ENCODE assay signal across 18 cellular contexts in genomic region chr1:46187106-46187869, GRCh38. TPM values are rescaled to one million over a fixed set of nuclear protein-coding genes. Genes with fewer than 3 reads are reported as not detected.
A peak's percentile ranks its signal among the peaks of the same experiment; 100 is the strongest.
DNase-seq lines count a peak whose midpoint lies in the region; ATAC-seq and TF ChIP-seq lines count a peak whose summit lies in the region.
"Had no signal": no experiment of that assay in that cellular context is flagged by ENCODE, and none has a peak within 500 bp of the region (broad histone marks: within the 10 kb centered on the region; RNA-seq: fewer than 3 reads in every experiment).

No MANE protein-coding gene starts in this region.

- H3K4me1 Mint-ChIP-seq in CD8-positive, alpha-beta memory T cell: peaks cover 10 to 16% (median 14%) of the 10 kb centered on the region in 3 donors

- H3K36me3 Mint-ChIP-seq in CD8-positive, alpha-beta memory T cell: peaks cover 0 to 43% (median 12%) of the 10 kb centered on the region in 3 donors

- H3K27me3 ChIP-seq in lower lobe of right lung (ENCODE audit: low read depth) (no peaks in the 10 kb centered on the region), upper lobe of right lung (no peaks in the 10 kb centered on the region)
- no peaks in the 10 kb centered on the region for H3K27me3 ChIP-seq in CD8-positive, alpha-beta memory T cell (ENCODE audit: insufficient read depth, low read length, poor library complexity, severe bottlenecking)
- H3K27me3 ChIP-seq: ascending aorta, pancreas had no signal

- H3K36me3 ChIP-seq in lower lobe of right lung (peaks cover 42% of the 10 kb centered on the region), upper lobe of right lung (peaks cover 19% of the 10 kb centered on the region)
- peaks cover 8% of the 10 kb centered on the region for H3K36me3 ChIP-seq in CD8-positive, alpha-beta memory T cell (ENCODE audit: insufficient read depth, low read length)

- H3K4me1 ChIP-seq in lower lobe of right lung (peaks cover 33% of the 10 kb centered on the region), upper lobe of right lung (peaks cover 27% of the 10 kb centered on the region)
- H3K4me1 ChIP-seq in CD8-positive, alpha-beta memory T cell (ENCODE audit: insufficient read depth, low read length): peaks cover 8% of the 10 kb centered on the region

- DNase-seq in Right ventricle myocardium superior (no peak), cardiac septum (ENCODE audit: low spot score) (no peak), NCI-H774 (lab: John Stamatoyannopoulos, UW) (peak; percentile 91), lower lobe of right lung (peak; percentile 59), upper lobe of right lung (no peak), superior temporal gyrus (ENCODE audit: extremely low spot score) (no peak), AG20443 (ENCODE audit: low spot score) (no peak)
- DNase-seq in CD8-positive, alpha-beta memory T cell: no peak
- DNase-seq: activated CD8-positive, alpha-beta T cell treated with anti-CD3 and anti-CD28 coated beads for 36 hours; islet precursor cell; pancreas; SK-N-SH had no signal

- H3K9me3 Mint-ChIP-seq in CD8-positive, alpha-beta memory T cell: no peaks in the 10 kb centered on the region
- H3K9me3 Mint-ChIP-seq: activated CD8-positive, alpha-beta T cell treated with anti-CD3 and anti-CD28 coated beads for 36 hours had no signal

- TF ChIP-seq CTCF in lower lobe of right lung (IDR thresholded peaks at IDR 0.05) (no peak), upper lobe of right lung (IDR thresholded peaks at IDR 0.05) (no peak)

- POLR2A ChIA-PET in CD8-positive, alpha-beta memory T cell (lab: Charles Lee): no interaction called here

- H3K27ac ChIP-seq in lower lobe of right lung (peak overlapping the region; percentile 56), upper lobe of right lung (no peak overlapping the region)
- no peak overlapping the region for H3K27ac ChIP-seq in CD8-positive, alpha-beta memory T cell (ENCODE audit: low read depth, low read length)
- H3K27ac ChIP-seq: pancreas had no signal

- peak overlapping the region in 2 of 8 donors; percentile 36 to 57 for H3K27ac Mint-ChIP-seq in CD8-positive, alpha-beta memory T cell
- H3K27ac Mint-ChIP-seq: activated CD8-positive, alpha-beta T cell treated with anti-CD3 and anti-CD28 coated beads for 36 hours had no signal

- CTCF ChIA-PET in CD8-positive, alpha-beta memory T cell (lab: Charles Lee): no interaction called here

- H3K4me3 Mint-ChIP-seq in CD8-positive, alpha-beta memory T cell: no peak overlapping the region
- H3K4me3 Mint-ChIP-seq: activated CD8-positive, alpha-beta T cell treated with anti-CD3 and anti-CD28 coated beads for 36 hours had no signal

- H3K4me3 ChIP-seq in lower lobe of right lung (no peak overlapping the region), upper lobe of right lung (no peak overlapping the region)
- H3K4me3 ChIP-seq in CD8-positive, alpha-beta memory T cell (ENCODE audit: low read length): no peak overlapping the region
- H3K4me3 ChIP-seq: ascending aorta, pancreas had no signal

- H3K9me3 ChIP-seq in lower lobe of right lung (no peaks in the 10 kb centered on the region), upper lobe of right lung (no peaks in the 10 kb centered on the region)
- no peaks in the 10 kb centered on the region for H3K9me3 ChIP-seq in CD8-positive, alpha-beta memory T cell (ENCODE audit: low read length)
- H3K9me3 ChIP-seq: ascending aorta, pancreas, SK-N-SH had no signal

- intact Hi-C loops in Right ventricle myocardium superior (cut with DNase I) (no loop called here), cardiac septum (cut with DNase I) (loop anchor here (10.0 kb wide), 2 partner anchors 382 to 502 kb away; partner anchors contain the start of genes GPBP1L1, MAST2 and TMEM69), lower lobe of right lung (cut with DNase I) (no loop called here), upper lobe of right lung (cut with DNase I) (no loop called here)

- ATAC-seq in Right ventricle myocardium superior (ENCODE audit: poor library complexity) (peak; percentile 14), lower lobe of right lung (peak; percentile 31 to 55), upper lobe of right lung (peak; percentile 61)
- ATAC-seq: activated CD8-positive, alpha-beta T cell treated with anti-CD3 and anti-CD28 coated beads for 36 hours had no signal

- no peaks in the 10 kb centered on the region for H3K27me3 Mint-ChIP-seq in CD8-positive, alpha-beta memory T cell
- H3K27me3 Mint-ChIP-seq: activated CD8-positive, alpha-beta T cell treated with anti-CD3 and anti-CD28 coated beads for 36 hours had no signal

RNA-seq across cellular contexts. Expression of gene POMGNT1, which starts 10.9 kb away (rescaled TPM):
- total RNA-seq in Right ventricle myocardium superior: 110 TPM
- total RNA-seq in cardiac septum: 139 TPM
- total RNA-seq in lower lobe of right lung: 59.3 TPM
- total RNA-seq in upper lobe of right lung: 63.0 TPM
- 10 to 100 TPM; 56.4 to 61.4 TPM for total RNA-seq in CD8-positive, alpha-beta memory T cell
- 34.2 TPM for polyA plus RNA-seq in CD8-positive, alpha-beta memory T cell

RNA-seq across cellular contexts. Expression of gene P3R3URF, which starts 11.0 kb away (rescaled TPM):
- total RNA-seq in Right ventricle myocardium superior (not detected), cardiac septum (not detected), lower lobe of right lung (not detected), upper lobe of right lung (not detected)
- not detected for total RNA-seq in CD8-positive, alpha-beta memory T cell
- not detected for polyA plus RNA-seq in CD8-positive, alpha-beta memory T cell
- total RNA-seq: activated CD8-positive, alpha-beta T cell treated with anti-CD3 and anti-CD28 coated beads for 36 hours; ascending aorta; M059J; mononuclear cell; pancreas; subcutaneous adipose tissue had no signal
- polyA plus RNA-seq: AG04450, esophagus, pancreas, SK-N-SH had no signal

RNA-seq across cellular contexts. Expression of gene TSPAN1, which starts 12.4 kb away (rescaled TPM):
- total RNA-seq in Right ventricle myocardium superior (0.75 TPM), cardiac septum (3.0 TPM), lower lobe of right lung (68.9 TPM), upper lobe of right lung (6.9 TPM)
- not detected for total RNA-seq in CD8-positive, alpha-beta memory T cell
- polyA plus RNA-seq in CD8-positive, alpha-beta memory T cell: not detected
- total RNA-seq: activated CD8-positive, alpha-beta T cell treated with anti-CD3 and anti-CD28 coated beads for 36 hours; mononuclear cell had no signal

RNA-seq across cellular contexts. Expression of gene LURAP1, which starts 15.8 kb away (rescaled TPM):
- total RNA-seq in Right ventricle myocardium superior (4.8 TPM), cardiac septum (11.9 TPM), lower lobe of right lung (3.4 TPM), upper lobe of right lung (2.7 TPM)
- total RNA-seq in CD8-positive, alpha-beta memory T cell: not detected
- 0.13 TPM for polyA plus RNA-seq in CD8-positive, alpha-beta memory T cell

RNA-seq across cellular contexts. Expression of gene PIK3R3, which starts 54.9 kb away (rescaled TPM):
- 26.9 TPM for total RNA-seq in Right ventricle myocardium superior
- total RNA-seq in cardiac septum: 55.3 TPM
- 39.2 TPM for total RNA-seq in lower lobe of right lung
- 79.8 TPM for total RNA-seq in upper lobe of right lung
- total RNA-seq in CD8-positive, alpha-beta memory T cell: 1 to 10 TPM; 4.3 to 4.7 TPM
- 3.3 TPM for polyA plus RNA-seq in CD8-positive, alpha-beta memory T cell

Comparison
In these comparisons a context has a peak if more than half of its experiments do, and no peak if none do; other contexts are left out.
1. DNase-seq: peak in NCI-H774 (single experiment) and lower lobe of right lung (single experiment); none in Right ventricle myocardium superior (single experiment), cardiac septum (single experiment), upper lobe of right lung (single experiment), superior temporal gyrus (single experiment), CD8-positive, alpha-beta memory T cell (0 of 5) and AG20443 (single experiment).
2. Peak in every context shown above with its lines, with median percentiles within 50 percentile points of each other: ATAC-seq.